Comparison of ENCODE assay signal across 1 cellular context in genomic region chr15:71080166-71080565, GRCh38.
TF ChIP-seq lines count a peak whose summit lies in the region.

No MANE protein-coding gene starts in this region.

TF ChIP-seq in WTC11, 78 proteins besides CTCF, POLR2A, EP300 and RAD21:
- TF ChIP-seq, protein P1, sequence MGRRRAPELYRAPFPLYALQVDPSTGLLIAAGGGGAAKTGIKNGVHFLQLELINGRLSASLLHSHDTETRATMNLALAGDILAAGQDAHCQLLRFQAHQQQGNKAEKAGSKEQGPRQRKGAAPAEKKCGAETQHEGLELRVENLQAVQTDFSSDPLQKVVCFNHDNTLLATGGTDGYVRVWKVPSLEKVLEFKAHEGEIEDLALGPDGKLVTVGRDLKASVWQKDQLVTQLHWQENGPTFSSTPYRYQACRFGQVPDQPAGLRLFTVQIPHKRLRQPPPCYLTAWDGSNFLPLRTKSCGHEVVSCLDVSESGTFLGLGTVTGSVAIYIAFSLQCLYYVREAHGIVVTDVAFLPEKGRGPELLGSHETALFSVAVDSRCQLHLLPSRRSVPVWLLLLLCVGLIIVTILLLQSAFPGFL (CRISPR knock-in tag; IDR thresholded peaks at IDR 0.05; ENCODE audit: borderline replicate concordance), result no peak
- no peak for TF ChIP-seq JUN (CRISPR knock-in tag; IDR thresholded peaks at IDR 0.05)
- TF ChIP-seq, protein P2, sequence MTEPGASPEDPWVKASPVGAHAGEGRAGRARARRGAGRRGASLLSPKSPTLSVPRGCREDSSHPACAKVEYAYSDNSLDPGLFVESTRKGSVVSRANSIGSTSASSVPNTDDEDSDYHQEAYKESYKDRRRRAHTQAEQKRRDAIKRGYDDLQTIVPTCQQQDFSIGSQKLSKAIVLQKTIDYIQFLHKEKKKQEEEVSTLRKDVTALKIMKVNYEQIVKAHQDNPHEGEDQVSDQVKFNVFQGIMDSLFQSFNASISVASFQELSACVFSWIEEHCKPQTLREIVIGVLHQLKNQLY (CRISPR knock-in tag; IDR thresholded peaks at IDR 0.05), result no peak
- TF ChIP-seq OVOL2 (CRISPR knock-in tag; IDR thresholded peaks at IDR 0.05; ENCODE audit: borderline replicate concordance), result no peak
- no peak for TF ChIP-seq NFE2L1 (CRISPR knock-in tag; IDR thresholded peaks at IDR 0.05)
- TF ChIP-seq CREB1 (CRISPR knock-in tag; IDR thresholded peaks at IDR 0.05), result no peak
- TF ChIP-seq ZNF317 (CRISPR knock-in tag; IDR thresholded peaks at IDR 0.05; ENCODE audit: borderline replicate concordance, low read depth), result no peak
- TF ChIP-seq E2F1 (CRISPR knock-in tag; IDR thresholded peaks at IDR 0.05), result no peak
- TF ChIP-seq ELF4 (CRISPR knock-in tag; IDR thresholded peaks at IDR 0.05; ENCODE audit: low read depth), result no peak
- TF ChIP-seq, protein P3, sequence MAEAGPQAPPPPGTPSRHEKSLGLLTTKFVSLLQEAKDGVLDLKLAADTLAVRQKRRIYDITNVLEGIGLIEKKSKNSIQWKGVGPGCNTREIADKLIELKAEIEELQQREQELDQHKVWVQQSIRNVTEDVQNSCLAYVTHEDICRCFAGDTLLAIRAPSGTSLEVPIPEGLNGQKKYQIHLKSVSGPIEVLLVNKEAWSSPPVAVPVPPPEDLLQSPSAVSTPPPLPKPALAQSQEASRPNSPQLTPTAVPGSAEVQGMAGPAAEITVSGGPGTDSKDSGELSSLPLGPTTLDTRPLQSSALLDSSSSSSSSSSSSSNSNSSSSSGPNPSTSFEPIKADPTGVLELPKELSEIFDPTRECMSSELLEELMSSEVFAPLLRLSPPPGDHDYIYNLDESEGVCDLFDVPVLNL (CRISPR knock-in tag; IDR thresholded peaks at IDR 0.05; ENCODE audit: borderline replicate concordance, low read depth), result no peak
- TF ChIP-seq, protein P4, sequence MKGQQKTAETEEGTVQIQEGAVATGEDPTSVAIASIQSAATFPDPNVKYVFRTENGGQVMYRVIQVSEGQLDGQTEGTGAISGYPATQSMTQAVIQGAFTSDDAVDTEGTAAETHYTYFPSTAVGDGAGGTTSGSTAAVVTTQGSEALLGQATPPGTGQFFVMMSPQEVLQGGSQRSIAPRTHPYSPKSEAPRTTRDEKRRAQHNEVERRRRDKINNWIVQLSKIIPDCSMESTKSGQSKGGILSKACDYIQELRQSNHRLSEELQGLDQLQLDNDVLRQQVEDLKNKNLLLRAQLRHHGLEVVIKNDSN (CRISPR knock-in tag; IDR thresholded peaks at IDR 0.05), result no peak
- TF ChIP-seq, protein P5, sequence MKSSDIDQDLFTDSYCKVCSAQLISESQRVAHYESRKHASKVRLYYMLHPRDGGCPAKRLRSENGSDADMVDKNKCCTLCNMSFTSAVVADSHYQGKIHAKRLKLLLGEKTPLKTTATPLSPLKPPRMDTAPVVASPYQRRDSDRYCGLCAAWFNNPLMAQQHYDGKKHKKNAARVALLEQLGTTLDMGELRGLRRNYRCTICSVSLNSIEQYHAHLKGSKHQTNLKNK (CRISPR knock-in tag; IDR thresholded peaks at IDR 0.05), result no peak
- TF ChIP-seq, protein P6, sequence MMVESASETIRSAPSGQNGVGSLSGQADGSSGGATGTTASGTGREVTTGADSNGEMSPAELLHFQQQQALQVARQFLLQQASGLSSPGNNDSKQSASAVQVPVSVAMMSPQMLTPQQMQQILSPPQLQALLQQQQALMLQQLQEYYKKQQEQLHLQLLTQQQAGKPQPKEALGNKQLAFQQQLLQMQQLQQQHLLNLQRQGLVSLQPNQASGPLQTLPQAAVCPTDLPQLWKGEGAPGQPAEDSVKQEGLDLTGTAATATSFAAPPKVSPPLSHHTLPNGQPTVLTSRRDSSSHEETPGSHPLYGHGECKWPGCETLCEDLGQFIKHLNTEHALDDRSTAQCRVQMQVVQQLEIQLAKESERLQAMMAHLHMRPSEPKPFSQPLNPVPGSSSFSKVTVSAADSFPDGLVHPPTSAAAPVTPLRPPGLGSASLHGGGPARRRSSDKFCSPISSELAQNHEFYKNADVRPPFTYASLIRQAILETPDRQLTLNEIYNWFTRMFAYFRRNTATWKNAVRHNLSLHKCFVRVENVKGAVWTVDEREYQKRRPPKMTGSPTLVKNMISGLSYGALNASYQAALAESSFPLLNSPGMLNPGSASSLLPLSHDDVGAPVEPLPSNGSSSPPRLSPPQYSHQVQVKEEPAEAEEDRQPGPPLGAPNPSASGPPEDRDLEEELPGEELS (CRISPR knock-in tag; IDR thresholded peaks at IDR 0.05), result no peak
- no peak for TF ChIP-seq CBFB (CRISPR knock-in tag; IDR thresholded peaks at IDR 0.05; ENCODE audit: low read depth)
- TF ChIP-seq SP1 (CRISPR knock-in tag; conservative IDR thresholded peaks at IDR 0.05), result no peak
- TF ChIP-seq IRF2 (CRISPR knock-in tag; IDR thresholded peaks at IDR 0.05; ENCODE audit: borderline replicate concordance, low read depth), result no peak
- no peak for TF ChIP-seq GRHL2 (CRISPR knock-in tag; IDR thresholded peaks at IDR 0.05; ENCODE audit: insufficient replicate concordance, severe bottlenecking)
- TF ChIP-seq TEAD1 (CRISPR knock-in tag; IDR thresholded peaks at IDR 0.05), result no peak
